In the genomic region with DNA sequence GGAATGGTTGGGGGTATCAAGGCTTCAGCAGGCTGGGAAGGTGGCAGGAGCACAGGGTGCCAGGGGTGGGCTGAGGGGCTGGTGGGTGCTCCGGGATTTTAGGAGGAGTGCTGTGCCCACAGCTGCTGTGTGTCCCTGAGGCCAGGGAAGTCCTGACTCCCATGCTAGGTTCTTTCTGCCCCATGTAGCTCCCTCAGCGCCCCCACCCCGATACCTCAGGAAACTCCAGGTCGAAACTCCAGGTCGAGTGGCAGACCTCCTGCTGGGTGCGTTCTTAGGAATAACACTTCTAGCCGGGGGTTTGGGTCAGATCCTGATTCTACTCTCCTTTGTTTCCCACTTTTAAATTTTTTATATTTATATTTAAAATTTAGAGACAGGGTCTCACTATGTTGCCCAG, we compare ENCODE assay signal across 1 cellular context.
TF ChIP-seq lines count a peak whose summit lies in the region.

No MANE protein-coding gene starts in this region.

TF ChIP-seq in SK-N-SH treated with all-trans-retinoic acid at 6 μM for 48 hours, 23 proteins besides CTCF, POLR2A, EP300 and RAD21 (continued from another document):
- TF ChIP-seq, protein P1, sequence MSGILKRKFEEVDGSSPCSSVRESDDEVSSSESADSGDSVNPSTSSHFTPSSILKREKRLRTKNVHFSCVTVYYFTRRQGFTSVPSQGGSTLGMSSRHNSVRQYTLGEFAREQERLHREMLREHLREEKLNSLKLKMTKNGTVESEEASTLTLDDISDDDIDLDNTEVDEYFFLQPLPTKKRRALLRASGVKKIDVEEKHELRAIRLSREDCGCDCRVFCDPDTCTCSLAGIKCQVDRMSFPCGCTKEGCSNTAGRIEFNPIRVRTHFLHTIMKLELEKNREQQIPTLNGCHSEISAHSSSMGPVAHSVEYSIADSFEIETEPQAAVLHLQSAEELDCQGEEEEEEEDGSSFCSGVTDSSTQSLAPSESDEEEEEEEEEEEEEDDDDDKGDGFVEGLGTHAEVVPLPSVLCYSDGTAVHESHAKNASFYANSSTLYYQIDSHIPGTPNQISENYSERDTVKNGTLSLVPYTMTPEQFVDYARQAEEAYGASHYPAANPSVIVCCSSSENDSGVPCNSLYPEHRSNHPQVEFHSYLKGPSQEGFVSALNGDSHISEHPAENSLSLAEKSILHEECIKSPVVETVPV (CRISPR knock-in tag; IDR thresholded peaks at IDR 0.05): no peak
- TF ChIP-seq, protein P2, sequence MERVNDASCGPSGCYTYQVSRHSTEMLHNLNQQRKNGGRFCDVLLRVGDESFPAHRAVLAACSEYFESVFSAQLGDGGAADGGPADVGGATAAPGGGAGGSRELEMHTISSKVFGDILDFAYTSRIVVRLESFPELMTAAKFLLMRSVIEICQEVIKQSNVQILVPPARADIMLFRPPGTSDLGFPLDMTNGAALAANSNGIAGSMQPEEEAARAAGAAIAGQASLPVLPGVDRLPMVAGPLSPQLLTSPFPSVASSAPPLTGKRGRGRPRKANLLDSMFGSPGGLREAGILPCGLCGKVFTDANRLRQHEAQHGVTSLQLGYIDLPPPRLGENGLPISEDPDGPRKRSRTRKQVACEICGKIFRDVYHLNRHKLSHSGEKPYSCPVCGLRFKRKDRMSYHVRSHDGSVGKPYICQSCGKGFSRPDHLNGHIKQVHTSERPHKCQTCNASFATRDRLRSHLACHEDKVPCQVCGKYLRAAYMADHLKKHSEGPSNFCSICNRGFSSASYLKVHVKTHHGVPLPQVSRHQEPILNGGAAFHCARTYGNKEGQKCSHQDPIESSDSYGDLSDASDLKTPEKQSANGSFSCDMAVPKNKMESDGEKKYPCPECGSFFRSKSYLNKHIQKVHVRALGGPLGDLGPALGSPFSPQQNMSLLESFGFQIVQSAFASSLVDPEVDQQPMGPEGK (CRISPR knock-in tag; IDR thresholded peaks at IDR 0.05; ENCODE audit: borderline replicate concordance): no peak
- TF ChIP-seq ZNF8 (CRISPR knock-in tag; IDR thresholded peaks at IDR 0.05): no peak
- TF ChIP-seq, protein P3, sequence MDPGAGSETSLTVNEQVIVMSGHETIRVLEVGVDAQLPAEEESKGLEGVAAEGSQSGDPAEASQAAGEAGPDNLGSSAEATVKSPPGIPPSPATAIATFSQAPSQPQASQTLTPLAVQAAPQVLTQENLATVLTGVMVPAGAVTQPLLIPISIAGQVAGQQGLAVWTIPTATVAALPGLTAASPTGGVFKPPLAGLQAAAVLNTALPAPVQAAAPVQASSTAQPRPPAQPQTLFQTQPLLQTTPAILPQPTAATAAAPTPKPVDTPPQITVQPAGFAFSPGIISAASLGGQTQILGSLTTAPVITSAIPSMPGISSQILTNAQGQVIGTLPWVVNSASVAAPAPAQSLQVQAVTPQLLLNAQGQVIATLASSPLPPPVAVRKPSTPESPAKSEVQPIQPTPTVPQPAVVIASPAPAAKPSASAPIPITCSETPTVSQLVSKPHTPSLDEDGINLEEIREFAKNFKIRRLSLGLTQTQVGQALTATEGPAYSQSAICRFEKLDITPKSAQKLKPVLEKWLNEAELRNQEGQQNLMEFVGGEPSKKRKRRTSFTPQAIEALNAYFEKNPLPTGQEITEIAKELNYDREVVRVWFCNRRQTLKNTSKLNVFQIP (CRISPR knock-in tag; IDR thresholded peaks at IDR 0.05; ENCODE audit: borderline replicate concordance, low read depth): no peak
- TF ChIP-seq ZNF70 (CRISPR knock-in tag; IDR thresholded peaks at IDR 0.05): no peak
